Comparison of ENCODE assay signal across 8 cellular contexts in the genomic region with DNA sequence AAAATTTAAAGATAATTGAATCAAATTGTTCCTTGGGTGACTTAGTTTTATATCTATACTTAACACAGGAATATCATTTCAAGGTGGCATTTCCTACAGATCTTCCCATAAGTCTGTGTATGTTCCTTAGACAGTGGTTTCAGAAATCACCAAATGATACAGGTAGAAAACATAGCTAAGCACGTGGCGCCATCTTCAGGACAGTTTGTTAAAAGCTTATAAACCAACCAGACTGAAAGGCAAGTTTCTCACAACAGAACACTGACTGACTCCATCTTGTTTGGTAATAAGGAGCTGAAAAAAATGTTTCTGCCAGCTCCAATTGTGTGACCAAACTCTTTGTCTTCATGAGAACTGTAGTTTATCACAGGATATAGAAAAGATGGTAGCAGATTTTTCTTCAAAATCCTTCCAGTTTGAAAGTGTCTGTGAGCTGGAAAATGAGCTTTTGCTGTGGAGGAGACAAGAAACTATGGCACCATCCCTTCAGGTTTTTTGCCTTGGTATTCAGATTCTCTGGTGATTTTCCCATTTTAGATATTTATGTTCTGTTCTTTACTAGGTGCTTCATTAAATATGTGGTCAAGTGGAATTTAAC. TPM values are rescaled to one million over a fixed set of nuclear protein-coding genes. Genes with fewer than 3 reads are reported as not detected.
DNase-seq lines count a peak whose midpoint lies in the region; ATAC-seq and TF ChIP-seq lines count a peak whose summit lies in the region.

No MANE protein-coding gene starts in this region.

- intact Hi-C loops in left lung (cut with DNase I) = loop anchor here in 1 of 2 donors (10.0 kb wide), 3 partner anchors 140 to 640 kb away; no protein-coding TSS in a partner anchor

- no peaks in the 10 kb centered on the region for H3K4me1 ChIP-seq in left lung

- H3K27ac ChIP-seq in left lung = no peak overlapping the region

- H3K9me3 ChIP-seq in left lung = no peaks in the 10 kb centered on the region

- no peaks in the 10 kb centered on the region for H3K36me3 ChIP-seq in left lung

- DNase-seq in AG20443 (ENCODE audit: low spot score) = peak; percentile 55
- peak; percentile 86 for DNase-seq in NCI-H460 (ENCODE audit: extremely low read depth, low read depth)
- peak; percentile 45 for DNase-seq in activated CD4-positive, alpha-beta T cell treated with anti-CD3 and anti-CD28 coated beads for 1 hour
- peak; percentile 71 for DNase-seq in cerebellum (ENCODE audit: low spot score)
- DNase-seq in left lung = peak in 1 of 2 donors; percentile 35
- peak; percentile 50 to 56 (median 51) for DNase-seq in stimulated activated CD4-positive, alpha-beta T cell treated with anti-CD3 and anti-CD28 coated beads, TNF-alpha, amount 100 ng/mL, for 24 hours (ENCODE audit: low read depth in 3 of 3)

- TF ChIP-seq CTCF in left lung (IDR thresholded peaks at IDR 0.05) = peak; percentile 36 to 70

- H3K4me3 ChIP-seq in left lung = no peak overlapping the region

- H3K27me3 ChIP-seq in left lung = no peaks in the 10 kb centered on the region

- ATAC-seq in GM19023 (IDR thresholded peaks at IDR 0.05; ENCODE audit: unreplicated experiment) (peak; percentile 80), HG03439 (IDR thresholded peaks at IDR 0.05; ENCODE audit: unreplicated experiment) (peak; percentile 96), left lung (peak; percentile 91)

RNA-seq across cellular contexts. Expression of a gene that starts 34.8 kb away (rescaled TPM):
- not detected in 2 replicates for total RNA-seq in NCI-H460 (2014; rRNA removed; shearing (Covaris generic))
- polyA plus RNA-seq in NCI-H460 (2014; cell fraction: nucleus; rRNA removed) = not detected in 2 replicates
- total RNA-seq in cerebellum (69.3 TPM), left lung (not detected)

RNA-seq across cellular contexts. Expression of a gene that starts 58.2 kb away (rescaled TPM):
- not detected in 2 replicates for total RNA-seq in NCI-H460 (2014; rRNA removed; shearing (Covaris generic))
- not detected in 2 replicates for polyA plus RNA-seq in NCI-H460 (2014; cell fraction: nucleus; rRNA removed)
- total RNA-seq in cerebellum (47.5 TPM), left lung (1 to 10 TPM in 1 of 2 donors, under 1 TPM in 1; 0.41 to 1.3 TPM)

Comparison
In these comparisons a context has a peak if more than half of its experiments do, and no peak if none do; other contexts are left out.
1. RNA of a gene that starts 34.8 kb away (total RNA-seq): 69.3 TPM in cerebellum (single experiment); not detected in NCI-H460 and not detected in left lung; every median in the first group is over 10 times any median in the second.
2. RNA of a gene that starts 58.2 kb away (total RNA-seq): 47.5 TPM in cerebellum (single experiment); 0.41 to 1.3 TPM in left lung and not detected in NCI-H460; every median in the first group is over 10 times any median in the second.
3. Peak in every context shown above with its lines, with median percentiles within 50 percentile points of each other: ATAC-seq.